9 cellular contexts compared by ENCODE assay signal in the genomic region with DNA sequence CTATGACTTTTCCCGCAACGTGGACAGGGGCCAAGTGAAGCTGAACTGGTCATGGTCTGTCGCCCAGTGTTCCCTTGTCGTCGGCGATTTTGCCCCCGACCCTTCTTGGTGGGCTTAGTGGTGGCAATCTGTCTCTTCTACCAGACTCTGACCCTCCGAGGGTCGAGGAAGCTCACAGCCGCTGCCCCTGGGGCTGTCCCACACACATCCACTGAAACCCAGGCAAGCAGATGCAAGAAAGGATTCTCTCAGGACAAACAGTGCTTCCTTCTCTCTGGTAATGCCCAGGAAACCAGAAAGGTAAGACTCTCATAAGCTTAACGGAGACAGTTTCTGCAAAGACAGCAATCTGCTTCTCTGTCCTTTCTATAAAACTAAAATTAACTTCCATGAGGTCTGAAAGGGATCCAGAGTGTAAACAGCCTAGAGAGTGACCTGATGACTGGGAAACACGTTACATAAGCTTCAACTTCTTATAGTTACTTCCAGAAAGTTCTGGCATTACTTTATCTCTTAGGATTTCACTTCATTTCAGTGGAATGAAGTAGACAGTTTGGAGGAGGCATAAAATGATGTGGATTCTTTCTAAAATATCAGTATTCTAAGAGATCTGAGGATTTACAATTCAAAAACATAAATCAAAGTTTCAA. TPM values are rescaled to one million over a fixed set of nuclear protein-coding genes. Genes with fewer than 3 reads are reported as not detected.
DNase-seq lines count a peak whose midpoint lies in the region; ATAC-seq and TF ChIP-seq lines count a peak whose summit lies in the region.
"Had no signal": no experiment of that assay in that cellular context is flagged by ENCODE, and none has a peak within 500 bp of the region (broad histone marks: within the 10 kb centered on the region; RNA-seq: fewer than 3 reads in every experiment).

No MANE protein-coding gene starts in this region.

- peaks cover 12% of the 10 kb centered on the region for H3K4me1 Mint-ChIP-seq in endodermal cell

- H3K36me3 ChIP-seq in MM.1S (replicated peaks; ENCODE audit: insufficient read depth, low read length) (no peaks in the 10 kb centered on the region), endodermal cell (ENCODE audit: control insufficient read depth, insufficient read depth, low read length) (no peaks in the 10 kb centered on the region), mucosa of rectum (ENCODE audit: control insufficient read depth in 2 of 2, insufficient read depth in 2 of 2, low read length in 2 of 2) (no peaks in the 10 kb centered on the region), tibial artery (no peaks in the 10 kb centered on the region)

- peaks cover 51% of the 10 kb centered on the region for H3K27me3 Mint-ChIP-seq in endodermal cell (ENCODE audit: insufficient read depth)

- H3K4me1 ChIP-seq in MM.1S (ENCODE audit: low read length) = peaks cover 29% of the 10 kb centered on the region
- H3K4me1 ChIP-seq in endodermal cell (ENCODE audit: control insufficient read depth, insufficient read depth, low read length) = no peaks in the 10 kb centered on the region
- peaks cover 9 to 11% of the 10 kb centered on the region in 2 donors for H3K4me1 ChIP-seq in mucosa of rectum (ENCODE audit: control insufficient read depth in 2 of 2, insufficient read depth in 2 of 2, low read length in 2 of 2)
- H3K4me1 ChIP-seq in tibial artery = peaks cover 0 to 30% (median 9%) of the 10 kb centered on the region in 4 donors

- H3K9me3 ChIP-seq in MM.1S (replicated peaks; ENCODE audit: insufficient read depth, low read length) = no peaks in the 10 kb centered on the region
- H3K9me3 ChIP-seq in endodermal cell (ENCODE audit: control insufficient read depth, low read length) = no peaks in the 10 kb centered on the region
- H3K9me3 ChIP-seq in mucosa of rectum (ENCODE audit: control insufficient read depth in 2 of 2, low read length in 2 of 2) = no peaks in the 10 kb centered on the region
- H3K9me3 ChIP-seq in tibial artery = no peaks in the 10 kb centered on the region

- intact Hi-C loops in tibial artery (cut with DNase I; ENCODE audit: low total_unique reads) = loop anchor here (2.0 kb wide), 1 partner anchor 91 kb away; no protein-coding TSS in a partner anchor

- no peaks in the 10 kb centered on the region for H3K79me2 ChIP-seq in MM.1S (ENCODE audit: low read length)

- DNase-seq in MM.1S (peak; percentile 44), endodermal cell (peak; percentile 49), tibial artery (peak; percentile 45 to 73), germinal center (ENCODE audit: low spot score) (no peak), GM10266 (ENCODE audit: extremely low spot score) (no peak), NCI-H1105 treated with DMSO at 0.1 percent for 48 hours (lab: John Stamatoyannopoulos, UW) (no peak)

- H3K4me3 ChIP-seq in MM.1S (ENCODE audit: low read length) (peak overlapping the region; percentile 64), endodermal cell (ENCODE audit: low read length) (no peak overlapping the region), mucosa of rectum (ENCODE audit: low read length in 2 of 2) (peak overlapping the region; percentile 66 to 74), tibial artery (peak overlapping the region; percentile 63)

- peak overlapping the region; percentile 38; the same call in 1 of the 2 replicates for H3K9ac ChIP-seq in MM.1S (ENCODE audit: low read length)
- no peak overlapping the region for H3K9ac ChIP-seq in endodermal cell (ENCODE audit: extremely low read depth, low read length, poor library complexity, severe bottlenecking)
- H3K9ac ChIP-seq in mucosa of rectum (ENCODE audit: low read depth in 1 of 2, low read length in 2 of 2) = peak overlapping the region; percentile 56 to 65

- H3K27ac ChIP-seq in MM.1S (ENCODE audit: low read length) (peak overlapping the region; percentile 32; the same call in 1 of the 2 replicates), endodermal cell (ENCODE audit: low read depth, low read length) (no peak overlapping the region), mucosa of rectum (ENCODE audit: low read depth in 2 of 2, low read length in 2 of 2) (peak overlapping the region; percentile 69 to 79), tibial artery (peak overlapping the region; percentile 87 to 89)
- H3K27ac ChIP-seq: RWPE1 had no signal

- no peak overlapping the region for H3K27ac Mint-ChIP-seq in endodermal cell

- H3F3A ChIP-seq in MM.1S (ENCODE audit: insufficient read depth, low read length) = peaks cover 37% of the 10 kb centered on the region

- WGBS in endodermal cell (ENCODE audit: insufficient coverage in 1 of 2, insufficient read length in 1 of 2), 2 experiments = 83 to 90% methylated on average over 7 to 12 of the region's 12 CpGs

- no peaks in the 10 kb centered on the region for H4K20me1 ChIP-seq in MM.1S (ENCODE audit: insufficient read depth, low read length)

- H2AFZ ChIP-seq in MM.1S (ENCODE audit: low read length) = peak overlapping the region; percentile 71

- no peak for TF ChIP-seq CTCF in MM.1S (IDR thresholded peaks at IDR 0.05; ENCODE audit: low read length)
- TF ChIP-seq CTCF in endodermal cell (conservative IDR thresholded peaks at IDR 0.05) = no peak
- TF ChIP-seq CTCF in tibial artery (IDR thresholded peaks at IDR 0.05) = no peak
- TF ChIP-seq CTCF in GM10266 (IDR thresholded peaks at IDR 0.05; ENCODE audit: control insufficient read depth, insufficient read depth, low read depth, missing control alignments) = no peak

- no peaks in the 10 kb centered on the region for H3K9me2 ChIP-seq in MM.1S (replicated peaks; ENCODE audit: insufficient read depth, low read length)

- H3K9me3 Mint-ChIP-seq in endodermal cell = no peaks in the 10 kb centered on the region

- H3K4me3 Mint-ChIP-seq in endodermal cell = no peak overlapping the region

- H3K4me2 ChIP-seq in MM.1S (ENCODE audit: low read depth, low read length) = peak overlapping the region; percentile 93

- no peaks in the 10 kb centered on the region for H3K36me3 Mint-ChIP-seq in endodermal cell (ENCODE audit: low read depth)

- H3K27me3 ChIP-seq in MM.1S (replicated peaks; ENCODE audit: insufficient read depth, low read length) = no peaks in the 10 kb centered on the region
- peaks cover 83% of the 10 kb centered on the region for H3K27me3 ChIP-seq in endodermal cell (ENCODE audit: control insufficient read depth, insufficient read depth, low read length, poor library complexity, severe bottlenecking)
- H3K27me3 ChIP-seq in mucosa of rectum (ENCODE audit: control insufficient read depth in 2 of 2, insufficient read depth in 2 of 2, low read length in 2 of 2) = peaks cover 2 to 9% of the 10 kb centered on the region in 2 donors
- H3K27me3 ChIP-seq in tibial artery = no peaks in the 10 kb centered on the region

- no peak for ATAC-seq in HG03097 (IDR thresholded peaks at IDR 0.05; ENCODE audit: low FRiP score, unreplicated experiment)

RNA-seq across cellular contexts. Expression of a gene that starts 1.2 kb away (rescaled TPM):
- total RNA-seq in endodermal cell = 1 to 10 TPM in 1 of 2 donors, not detected in 1; 1.1 TPM
- 2.9 TPM for polyA plus RNA-seq in endodermal cell (2013, experiment 1 of 2)
- polyA plus RNA-seq in endodermal cell (2013, experiment 2 of 2) = 2.9 TPM

RNA-seq across cellular contexts. Expression of a gene that starts 39.1 kb away (rescaled TPM):
- 10 to 100 TPM; 12.6 to 14.9 TPM for total RNA-seq in endodermal cell
- polyA plus RNA-seq in endodermal cell (2013, experiment 1 of 2) = 24.0 TPM
- 24.2 TPM for polyA plus RNA-seq in endodermal cell (2013, experiment 2 of 2)

Comparison
In these comparisons a context has a peak if more than half of its experiments do, and no peak if none do; other contexts are left out.
1. DNase-seq: peak in MM.1S (single experiment), endodermal cell (single experiment) and tibial artery (2 of 2); none in germinal center (single experiment), GM10266 (single experiment) and NCI-H1105 treated with DMSO at 0.1 percent for 48 hours (single experiment).